In genomic region chr20:6870559-6870958, GRCh38 we compare ENCODE assay signal across 23 cellular contexts.
A peak's percentile ranks its signal among the peaks of the same experiment; 100 is the strongest.
DNase-seq lines count a peak whose midpoint lies in the region; FAIRE-seq and TF ChIP-seq lines count a peak whose summit lies in the region.
"Had no signal": no experiment of that assay in that cellular context is flagged by ENCODE, and none has a peak within 500 bp of the region (broad histone marks: within the 10 kb centered on the region; RNA-seq: fewer than 3 reads in every experiment).

No MANE protein-coding gene starts in this region.

- H3K4me1 Mint-ChIP-seq in endodermal cell (peaks cover 33% of the 10 kb centered on the region), immature natural killer cell (peaks cover 1 to 13% of the 10 kb centered on the region in 2 donors)

- H3K9me3 ChIP-seq in endodermal cell (ENCODE audit: control insufficient read depth, low read length) (no peaks in the 10 kb centered on the region), tibial artery (no peaks in the 10 kb centered on the region)
- H3K9me3 ChIP-seq: SJCRH30 had no signal

- DNase-seq in HuH-7 (ENCODE audit: low spot score) (peak; percentile 25), RPMI8226 (peak; percentile 48), endodermal cell (peak; percentile 52), renal cortical epithelial cell (ENCODE audit: low read depth) (peak; percentile 72), GM19239 (ENCODE audit: insufficient read length, low spot score) (no peak), tibial artery (no peak), immature natural killer cell (no peak)
- DNase-seq: Calu3, DMS79 treated with DMSO at 0.1 percent for 48 hours, GF-D8, IMR-90, KG1, NCI-H1092, NCI-H1417 treated with DMSO at 0.1 percent for 48 hours, NCI-H1694 treated with DMSO at 0.1 percent for 48 hours, NCI-H2081, NCI-H2171 treated with DMSO at 0.1 percent for 48 hours, NCI-H345, NCI-H510A treated with DMSO at 0.1 percent for 48 hours, SJCRH30 had no signal

- intact Hi-C loops in tibial artery (cut with DNase I; ENCODE audit: low total_unique reads): loop anchor here (5.0 kb wide), 1 partner anchor 162 kb away; no protein-coding TSS in a partner anchor

- no peak overlapping the region for H3K9ac ChIP-seq in endodermal cell (ENCODE audit: extremely low read depth, low read length, poor library complexity, severe bottlenecking)

- FAIRE-seq in GM19239 (lab: Jason Lieb, UNC): no peak
- FAIRE-seq: GM12892, H54, RCC 7860 had no signal

- TF ChIP-seq CTCF in endodermal cell (conservative IDR thresholded peaks at IDR 0.05): no peak
- no peak for TF ChIP-seq CTCF in tibial artery (IDR thresholded peaks at IDR 0.05)

- H3K27me3 Mint-ChIP-seq in endodermal cell (ENCODE audit: insufficient read depth): no peaks in the 10 kb centered on the region
- H3K27me3 Mint-ChIP-seq in immature natural killer cell (ENCODE audit: low read depth in 3 of 3): peaks cover 0 to 2% (median 1%) of the 10 kb centered on the region in 3 donors

- H3K36me3 Mint-ChIP-seq in endodermal cell (ENCODE audit: low read depth) (no peaks in the 10 kb centered on the region), immature natural killer cell (no peaks in the 10 kb centered on the region)

- H3K36me3 ChIP-seq in endodermal cell (ENCODE audit: control insufficient read depth, insufficient read depth, low read length) (no peaks in the 10 kb centered on the region), tibial artery (no peaks in the 10 kb centered on the region)
- H3K36me3 ChIP-seq: SJCRH30 had no signal

- H3K27ac ChIP-seq in endodermal cell (ENCODE audit: low read depth, low read length) (no peak overlapping the region), tibial artery (no peak overlapping the region)
- H3K27ac ChIP-seq: SJCRH30 had no signal

- 88% methylated on average over 5 of the region's 5 CpGs for WGBS in endodermal cell (ENCODE audit: insufficient coverage in 1 of 2, insufficient read length in 1 of 2), 2 experiments

- H3K4me3 Mint-ChIP-seq in endodermal cell: no peak overlapping the region
- no peak overlapping the region for H3K4me3 Mint-ChIP-seq in immature natural killer cell

- H3K9me3 Mint-ChIP-seq in endodermal cell: no peaks in the 10 kb centered on the region
- H3K9me3 Mint-ChIP-seq in immature natural killer cell: peaks cover 0 to 5% (median 0%) of the 10 kb centered on the region in 6 donors

- H3K4me1 ChIP-seq in endodermal cell (ENCODE audit: control insufficient read depth, insufficient read depth, low read length) (peaks cover 10% of the 10 kb centered on the region), tibial artery (no peaks in the 10 kb centered on the region)

- H3K4me3 ChIP-seq in endodermal cell (ENCODE audit: low read length) (peak overlapping the region; percentile 24), tibial artery (no peak overlapping the region)
- H3K4me3 ChIP-seq: SJCRH30 had no signal

- H3K27ac Mint-ChIP-seq in endodermal cell (no peak overlapping the region), immature natural killer cell (no peak overlapping the region)

- H3K27me3 ChIP-seq in endodermal cell (ENCODE audit: control insufficient read depth, insufficient read depth, low read length, poor library complexity, severe bottlenecking) (no peaks in the 10 kb centered on the region), tibial artery (peaks cover 0 to 13% of the 10 kb centered on the region in 2 donors)
- H3K27me3 ChIP-seq: SJCRH30 had no signal

Comparison
In these comparisons a context has a peak if more than half of its experiments do, and no peak if none do; other contexts are left out.
1. DNase-seq: peak in HuH-7 (single experiment), RPMI8226 (single experiment), endodermal cell (single experiment) and renal cortical epithelial cell (single experiment); none in GM19239 (single experiment), tibial artery (0 of 2) and immature natural killer cell (0 of 3).